ENCODE assay signal across 20 cellular contexts in genomic region chr4:2875556-2875955, GRCh38. TPM values are rescaled to one million over a fixed set of nuclear protein-coding genes. Genes with fewer than 3 reads are reported as not detected.
A peak's percentile ranks its signal among the peaks of the same experiment; 100 is the strongest.
DNase-seq lines count a peak whose midpoint lies in the region; ATAC-seq and TF ChIP-seq lines count a peak whose summit lies in the region.
"Had no signal": no experiment of that assay in that cellular context is flagged by ENCODE, and none has a peak within 500 bp of the region (broad histone marks: within the 10 kb centered on the region; RNA-seq: fewer than 3 reads in every experiment).

No MANE protein-coding gene starts in this region.

- H2AFZ ChIP-seq in neural progenitor cell (replicated peaks), result no peak overlapping the region

- H3K27ac ChIP-seq in CD8-positive, alpha-beta T cell (ENCODE audit: low read depth, low read length), result no peak overlapping the region
- H3K27ac ChIP-seq in caudate nucleus (ENCODE audit: low read depth, low read length) (peak overlapping the region; percentile 77), neural progenitor cell (no peak overlapping the region)
- H3K27ac ChIP-seq: tibial artery had no signal

- no peaks in the 10 kb centered on the region for H3K9me3 ChIP-seq in CD8-positive, alpha-beta T cell (ENCODE audit: low read length)
- no peaks in the 10 kb centered on the region for H3K9me3 ChIP-seq in T-helper 17 cell (ENCODE audit: control insufficient read depth, low read length, poor library complexity, severe bottlenecking)
- no peaks in the 10 kb centered on the region for H3K9me3 ChIP-seq in neural progenitor cell (ENCODE audit: low read depth)
- H3K9me3 ChIP-seq: tibial artery had no signal

- CTCF ChIA-PET in CD8-positive, alpha-beta T cell (lab: Charles Lee), result no interaction called here

- no peak overlapping the region for H3K4me3 Mint-ChIP-seq in CD8-positive, alpha-beta T cell
- H3K4me3 Mint-ChIP-seq in T-helper 17 cell (no peak overlapping the region), neural progenitor cell (no peak overlapping the region)
- H3K4me3 Mint-ChIP-seq: naive thymus-derived CD8-positive, alpha-beta T cell; stimulated activated memory B cell treated with anti-CD40 and anti-IgM and Interleukin-4, amounts not matched to agents 10 μg/mL and 1 μg/mL and 100 μg/mL, for 72 hours had no signal

- ATAC-seq in CD8-positive, alpha-beta T cell, result no peak
- ATAC-seq in T-helper 17 cell, result no peak
- ATAC-seq: K562; naive thymus-derived CD8-positive, alpha-beta T cell; stimulated activated memory B cell treated with anti-CD40 and anti-IgM and Interleukin-4, amounts not matched to agents 10 μg/mL and 1 μg/mL and 100 μg/mL, for 72 hours had no signal

- peak overlapping the region; percentile 10 for H3K27ac Mint-ChIP-seq in CD8-positive, alpha-beta T cell
- H3K27ac Mint-ChIP-seq in T-helper 17 cell, result peak overlapping the region; percentile 32
- H3K27ac Mint-ChIP-seq in neural progenitor cell, result no peak overlapping the region
- H3K27ac Mint-ChIP-seq: stimulated activated memory B cell treated with anti-CD40 and anti-IgM and Interleukin-4, amounts not matched to agents 10 μg/mL and 1 μg/mL and 100 μg/mL, for 72 hours had no signal

- peak overlapping the region; percentile 2 for H3K4me2 ChIP-seq in neural progenitor cell

- no peak overlapping the region for H3K9ac ChIP-seq in neural progenitor cell

- POLR2A ChIA-PET in CD8-positive, alpha-beta T cell (lab: Charles Lee), result no interaction called here

- H3K36me3 Mint-ChIP-seq in CD8-positive, alpha-beta T cell, result peaks cover 51% of the 10 kb centered on the region
- H3K36me3 Mint-ChIP-seq in T-helper 17 cell (ENCODE audit: low read depth) (peaks cover 2% of the 10 kb centered on the region), neural progenitor cell (peaks cover 27% of the 10 kb centered on the region)

- peaks cover 52% of the 10 kb centered on the region for H3K4me1 Mint-ChIP-seq in CD8-positive, alpha-beta T cell (ENCODE audit: low read depth)
- H3K4me1 Mint-ChIP-seq in T-helper 17 cell (peaks cover 30% of the 10 kb centered on the region), neural progenitor cell (peaks cover 13% of the 10 kb centered on the region)

- TF ChIP-seq CTCF in CD8-positive, alpha-beta T cell (IDR thresholded peaks at IDR 0.05), result no peak
- no peak for TF ChIP-seq CTCF in neural progenitor cell (IDR thresholded peaks at IDR 0.05)

- intact Hi-C loops in CD8-positive, alpha-beta T cell (cut with DNase I, micrococcal nuclease), result no loop called here

- no peak overlapping the region for H3K4me3 ChIP-seq in CD8-positive, alpha-beta T cell (ENCODE audit: low read depth, low read length)
- H3K4me3 ChIP-seq in neural progenitor cell, result no peak overlapping the region
- H3K4me3 ChIP-seq: K562, tibial artery had no signal

- peaks cover 38% of the 10 kb centered on the region for H4K20me1 ChIP-seq in neural progenitor cell (ENCODE audit: low read depth)

- H3K4me1 ChIP-seq in CD8-positive, alpha-beta T cell (ENCODE audit: insufficient read depth, low read length), result peaks cover 7% of the 10 kb centered on the region
- peaks cover 12% of the 10 kb centered on the region for H3K4me1 ChIP-seq in neural progenitor cell

- H3K27me3 Mint-ChIP-seq in CD8-positive, alpha-beta T cell (ENCODE audit: low read depth), result no peaks in the 10 kb centered on the region
- no peaks in the 10 kb centered on the region for H3K27me3 Mint-ChIP-seq in T-helper 17 cell
- peaks cover 2% of the 10 kb centered on the region for H3K27me3 Mint-ChIP-seq in neural progenitor cell (ENCODE audit: insufficient read depth, low read depth)
- H3K27me3 Mint-ChIP-seq: naive thymus-derived CD8-positive, alpha-beta T cell; stimulated activated memory B cell treated with anti-CD40 and anti-IgM and Interleukin-4, amounts not matched to agents 10 μg/mL and 1 μg/mL and 100 μg/mL, for 72 hours had no signal

- peaks cover 78% of the 10 kb centered on the region for H3K79me2 ChIP-seq in neural progenitor cell (ENCODE audit: low read depth)

- no peaks in the 10 kb centered on the region for H3K27me3 ChIP-seq in CD8-positive, alpha-beta T cell (ENCODE audit: insufficient read depth, low read length)
- H3K27me3 ChIP-seq in neural progenitor cell, result no peaks in the 10 kb centered on the region
- H3K27me3 ChIP-seq: tibial artery had no signal

- H3K9me3 Mint-ChIP-seq in CD8-positive, alpha-beta T cell, result no peaks in the 10 kb centered on the region
- H3K9me3 Mint-ChIP-seq in neural progenitor cell, result no peaks in the 10 kb centered on the region
- H3K9me3 Mint-ChIP-seq: naive thymus-derived CD8-positive, alpha-beta T cell; stimulated activated memory B cell treated with anti-CD40 and anti-IgM and Interleukin-4, amounts not matched to agents 10 μg/mL and 1 μg/mL and 100 μg/mL, for 72 hours had no signal

- no peak for DNase-seq in CD8-positive, alpha-beta T cell
- DNase-seq in T-helper 17 cell (no peak), caudate nucleus (lab: John Stamatoyannopoulos, UW) (peak in 21 of 61 donors; percentile 13 to 73 (median 43)), neural progenitor cell (ENCODE audit: low spot score) (no peak), NAMALWA (ENCODE audit: low spot score) (no peak), NCI-H748 treated with DMSO at 0.1 percent for 48 hours (lab: John Stamatoyannopoulos, UW) (no peak), SIG-M5 treated with dmso at 0.1 percent for 504 hours (lab: John Stamatoyannopoulos, UW; ENCODE audit: unreplicated experiment) (no peak)
- DNase-seq: activated CD8-positive, alpha-beta memory T cell treated with anti-CD3 and anti-CD28 coated beads for 24 hours; COR-L47; DMS79 treated with DMSO at 0.1 percent for 48 hours; GOT3; mammary epithelial cell; naive thymus-derived CD8-positive, alpha-beta T cell; NCI-H187 treated with DMSO at 0.1 percent for 48 hours; NCI-H774; SHP77; T-helper 1 cell; tibial artery had no signal

- H3F3A ChIP-seq in neural progenitor cell (ENCODE audit: low read depth), result peaks cover 2% of the 10 kb centered on the region

- peaks cover 6% of the 10 kb centered on the region for H3K36me3 ChIP-seq in CD8-positive, alpha-beta T cell (ENCODE audit: insufficient read depth, low read length)
- H3K36me3 ChIP-seq in neural progenitor cell, result no peaks in the 10 kb centered on the region

RNA-seq across cellular contexts. Expression of gene ADD1, which starts 31.9 kb away (rescaled TPM):
- total RNA-seq in CD8-positive, alpha-beta T cell, result 100 to 1,000 TPM; 129 TPM
- total RNA-seq in T-helper 17 cell (100 to 1,000 TPM; 211 to 228 TPM), neural progenitor cell (ENCODE audit: low replicate concordance) (131 and 140 TPM in 2 replicates)
